Comparison of ENCODE assay signal across 20 cellular contexts in the genomic region with DNA sequence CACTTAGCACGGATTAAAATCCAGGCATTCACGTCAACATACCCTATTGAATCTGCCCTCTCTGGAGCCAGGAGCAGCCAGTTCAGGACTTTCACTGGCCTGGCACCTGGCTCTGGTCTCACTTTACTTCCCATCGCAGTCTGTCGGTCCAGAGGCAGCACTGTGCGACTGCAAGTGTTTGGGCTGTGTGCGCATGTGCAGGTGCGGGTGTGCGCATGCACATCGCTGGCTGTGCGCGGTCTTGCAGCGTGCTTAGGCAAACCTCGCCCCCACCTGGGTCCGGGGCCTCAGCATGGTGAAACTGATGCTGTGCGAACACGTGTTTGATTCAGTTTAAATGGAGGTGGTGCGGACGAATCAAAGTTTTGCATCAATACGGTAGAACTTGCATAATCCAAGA. TPM values are rescaled to one million over a fixed set of nuclear protein-coding genes. Genes with fewer than 3 reads are reported as not detected.
"Had no signal": no experiment of that assay in that cellular context is flagged by ENCODE, and none has a peak within 500 bp of the region (broad histone marks: within the 10 kb centered on the region; RNA-seq: fewer than 3 reads in every experiment).

No MANE protein-coding gene starts in this region.

- H3K4me3 ChIP-seq: esophagus squamous epithelium, gastroesophageal sphincter, right atrium auricular region, stomach had no signal

- H3K9me3 ChIP-seq: esophagus squamous epithelium, gastroesophageal sphincter, neutrophil, right atrium auricular region, stomach had no signal

- DNase-seq: cerebellar nuclear complex; effector memory CD8-positive, alpha-beta T cell; esophagus squamous epithelium; foreskin fibroblast; glutamatergic neuron; mammary epithelial cell; naive thymus-derived CD4-positive, alpha-beta T cell; nephron progenitor cell; posterior cingulate gyrus; small intestine; stimulated activated CD4-positive, alpha-beta T cell treated with anti-CD3 and anti-CD28 coated beads, Interleukin-12 subunit alpha, Interleukin-12 subunit beta, amount 100 ng/mL, for 4 hours; stimulated activated naive CD4-positive, alpha-beta T cell; stomach; substantia nigra had no signal

- ATAC-seq: effector memory CD8-positive, alpha-beta T cell; gastroesophageal sphincter had no signal

- H3K27ac ChIP-seq: esophagus squamous epithelium, gastroesophageal sphincter, neutrophil, right atrium auricular region, stomach had no signal

- H3K36me3 ChIP-seq: esophagus squamous epithelium, gastroesophageal sphincter, neutrophil, right atrium auricular region, stomach had no signal

- H3K27me3 ChIP-seq: esophagus squamous epithelium, gastroesophageal sphincter, neutrophil, right atrium auricular region, stomach had no signal

- H3K4me1 ChIP-seq: esophagus squamous epithelium, gastroesophageal sphincter, right atrium auricular region, stomach had no signal

- FAIRE-seq: colon, keratinocyte, small intestine had no signal

RNA-seq across cellular contexts. Expression of a gene that starts 38.0 kb away (rescaled TPM):
- polyA plus RNA-seq: naive thymus-derived CD4-positive, alpha-beta T cell had no signal

RNA-seq across cellular contexts. Expression of a gene that starts 53.1 kb away (rescaled TPM):
- total RNA-seq: epithelial cell of proximal tubule, mammary epithelial cell had no signal
- polyA plus RNA-seq: keratinocyte had no signal
